ENCODE assay signal across 19 cellular contexts in the genomic region with DNA sequence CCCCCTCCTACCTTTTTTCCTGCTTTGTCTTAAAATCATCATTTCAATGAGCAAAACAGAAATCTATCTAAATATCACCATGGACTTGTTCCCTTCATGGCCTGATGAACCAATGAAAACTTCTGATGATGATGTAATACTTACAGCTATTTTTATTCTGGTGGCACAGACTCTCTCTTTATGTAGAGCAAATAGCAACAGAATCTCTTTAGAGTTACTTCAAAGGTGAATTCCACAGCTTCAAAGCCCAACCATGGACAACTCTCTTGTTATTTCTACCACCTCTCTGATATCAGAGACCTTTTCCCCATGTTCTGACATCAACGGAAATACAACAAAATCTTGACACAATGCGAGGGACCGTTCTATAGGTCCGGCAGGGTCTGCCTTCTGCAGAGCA.
DNase-seq lines count a peak whose midpoint lies in the region; ATAC-seq and TF ChIP-seq lines count a peak whose summit lies in the region.
"Had no signal": no experiment of that assay in that cellular context is flagged by ENCODE, and none has a peak within 500 bp of the region (broad histone marks: within the 10 kb centered on the region; RNA-seq: fewer than 3 reads in every experiment).

No MANE protein-coding gene starts in this region.

- H3K27ac Mint-ChIP-seq in CD4-positive, CD25-positive, alpha-beta regulatory T cell = peak overlapping the region in 2 of 3 donors; percentile 59 to 71
- peak overlapping the region in 3 of 5 experiments; percentile 72 to 80 (median 76) for H3K27ac Mint-ChIP-seq in brain
- H3K27ac Mint-ChIP-seq in HFFc6 = no peak overlapping the region
- H3K27ac Mint-ChIP-seq: activated naive CD4-positive, alpha-beta T cell treated with anti-CD3 and anti-CD28 coated beads, Interleukin-2, amount 10 ng/mL, durations not matched to agents 7 days and 5 days; effector memory CD8-positive, alpha-beta T cell; stimulated activated memory B cell treated with anti-CD40 and anti-IgM and Interleukin-4, amounts not matched to agents 10 μg/mL and 1 μg/mL and 100 μg/mL, for 72 hours had no signal

- intact Hi-C loops in psoas muscle (cut with DNase I) = loop anchor here in 1 of 2 donors (5.0 kb wide), 1 partner anchor 39 kb away; no protein-coding TSS in a partner anchor

- DNase-seq in CD4-positive, CD25-positive, alpha-beta regulatory T cell = no peak
- DNase-seq in kidney tubule cell (ENCODE audit: low spot score) (peak; percentile 73), psoas muscle (no peak), HFFc6 (no peak), putamen (ENCODE audit: low spot score) (no peak), occipital lobe (lab: John Stamatoyannopoulos, UW) (no peak), nucleus accumbens (lab: John Stamatoyannopoulos, UW) (no peak)
- DNase-seq: activated CD4-positive, alpha-beta T cell treated with anti-CD3 and anti-CD28 coated beads for 48 hours; activated naive CD4-positive, alpha-beta T cell treated with anti-CD3 and anti-CD28 coated beads, Interleukin-2, amount 10 ng/mL, durations not matched to agents 7 days and 5 days; effector memory CD8-positive, alpha-beta T cell; left cardiac atrium; NCI-H1417; NCI-H82; ovary; PC-9; stimulated activated CD4-positive, alpha-beta T cell treated with anti-CD3 and anti-CD28 coated beads, Interleukin-12 subunit alpha, Interleukin-12 subunit beta, amount 100 ng/mL, for 4 hours had no signal

- H3K36me3 ChIP-seq in CD4-positive, CD25-positive, alpha-beta regulatory T cell (ENCODE audit: control insufficient read depth, insufficient read depth, low read length) = no peaks in the 10 kb centered on the region
- no peaks in the 10 kb centered on the region for H3K36me3 ChIP-seq in psoas muscle (ENCODE audit: insufficient read depth in 1 of 2, low read depth in 1 of 2)
- H3K36me3 ChIP-seq: ovary had no signal

- H3K4me3 Mint-ChIP-seq in CD4-positive, CD25-positive, alpha-beta regulatory T cell = no peak overlapping the region
- H3K4me3 Mint-ChIP-seq in brain (no peak overlapping the region), HFFc6 (no peak overlapping the region)
- H3K4me3 Mint-ChIP-seq: activated naive CD4-positive, alpha-beta T cell treated with anti-CD3 and anti-CD28 coated beads, Interleukin-2, amount 10 ng/mL, durations not matched to agents 7 days and 5 days; effector memory CD8-positive, alpha-beta T cell; stimulated activated memory B cell treated with anti-CD40 and anti-IgM and Interleukin-4, amounts not matched to agents 10 μg/mL and 1 μg/mL and 100 μg/mL, for 72 hours had no signal

- no peak for TF ChIP-seq CTCF in brain (conservative IDR thresholded peaks at IDR 0.05)
- TF ChIP-seq CTCF in psoas muscle (IDR thresholded peaks at IDR 0.05) = no peak
- TF ChIP-seq CTCF in HFFc6 (IDR thresholded peaks at IDR 0.05) = no peak

- no peaks in the 10 kb centered on the region for H3K27me3 Mint-ChIP-seq in CD4-positive, CD25-positive, alpha-beta regulatory T cell
- H3K27me3 Mint-ChIP-seq in brain (no peaks in the 10 kb centered on the region), HFFc6 (ENCODE audit: insufficient read depth) (peaks cover 8% of the 10 kb centered on the region)
- H3K27me3 Mint-ChIP-seq: activated naive CD4-positive, alpha-beta T cell treated with anti-CD3 and anti-CD28 coated beads, Interleukin-2, amount 10 ng/mL, durations not matched to agents 7 days and 5 days; effector memory CD8-positive, alpha-beta T cell; stimulated activated memory B cell treated with anti-CD40 and anti-IgM and Interleukin-4, amounts not matched to agents 10 μg/mL and 1 μg/mL and 100 μg/mL, for 72 hours had no signal

- H3K9me3 ChIP-seq in CD4-positive, CD25-positive, alpha-beta regulatory T cell (ENCODE audit: control insufficient read depth in 2 of 2, low read length in 2 of 2) = no peaks in the 10 kb centered on the region
- no peaks in the 10 kb centered on the region for H3K9me3 ChIP-seq in psoas muscle
- H3K9me3 ChIP-seq: ovary had no signal

- H3K27ac ChIP-seq in CD4-positive, CD25-positive, alpha-beta regulatory T cell (ENCODE audit: insufficient read depth, low read length, poor library complexity, severe bottlenecking) = no peak overlapping the region
- peak overlapping the region; percentile 84 for H3K27ac ChIP-seq in psoas muscle
- H3K27ac ChIP-seq: ovary, PC-9 had no signal

- no peaks in the 10 kb centered on the region for H3K27me3 ChIP-seq in CD4-positive, CD25-positive, alpha-beta regulatory T cell (ENCODE audit: control insufficient read depth, insufficient read depth, low read length)
- H3K27me3 ChIP-seq in psoas muscle (ENCODE audit: insufficient read depth in 3 of 3, low read length in 2 of 3) = no peaks in the 10 kb centered on the region
- H3K27me3 ChIP-seq: ovary had no signal

- no peaks in the 10 kb centered on the region for H3K9me3 Mint-ChIP-seq in CD4-positive, CD25-positive, alpha-beta regulatory T cell
- peaks cover 0 to 5% (median 0%) of the 10 kb centered on the region in 5 experiments for H3K9me3 Mint-ChIP-seq in brain
- no peaks in the 10 kb centered on the region for H3K9me3 Mint-ChIP-seq in HFFc6
- H3K9me3 Mint-ChIP-seq: activated naive CD4-positive, alpha-beta T cell treated with anti-CD3 and anti-CD28 coated beads, Interleukin-2, amount 10 ng/mL, durations not matched to agents 7 days and 5 days; effector memory CD8-positive, alpha-beta T cell; stimulated activated memory B cell treated with anti-CD40 and anti-IgM and Interleukin-4, amounts not matched to agents 10 μg/mL and 1 μg/mL and 100 μg/mL, for 72 hours had no signal

- H3K36me3 Mint-ChIP-seq in CD4-positive, CD25-positive, alpha-beta regulatory T cell = peaks cover 20% of the 10 kb centered on the region
- H3K36me3 Mint-ChIP-seq in brain (peaks cover 4% of the 10 kb centered on the region), HFFc6 (ENCODE audit: low read depth) (no peaks in the 10 kb centered on the region)

- no peak for ATAC-seq in CD4-positive, CD25-positive, alpha-beta regulatory T cell (ENCODE audit: low read depth in 2 of 2)
- ATAC-seq in psoas muscle = peak in 3 of 4 donors; percentile 37 to 46 (median 42)
- ATAC-seq: effector memory CD8-positive, alpha-beta T cell; SK-N-SH treated with all-trans-retinoic acid at 6 μM for 48 hours; stimulated activated memory B cell treated with anti-CD40 and anti-IgM and Interleukin-4, amounts not matched to agents 10 μg/mL and 1 μg/mL and 100 μg/mL, for 72 hours had no signal

- 64 to 81% (median 74%) methylated on average over 4 of the region's 4 CpGs for WGBS in psoas muscle, 3 donors

- no peak overlapping the region for H3K4me3 ChIP-seq in CD4-positive, CD25-positive, alpha-beta regulatory T cell (ENCODE audit: low read depth, low read length)
- no peak overlapping the region for H3K4me3 ChIP-seq in psoas muscle
- H3K4me3 ChIP-seq: ovary, PC-9 had no signal

- peaks cover 31 to 77% (median 46%) of the 10 kb centered on the region in 4 donors for H3K4me1 Mint-ChIP-seq in CD4-positive, CD25-positive, alpha-beta regulatory T cell
- H3K4me1 Mint-ChIP-seq in brain (peaks cover 47% of the 10 kb centered on the region), HFFc6 (ENCODE audit: low read depth) (peaks cover 32% of the 10 kb centered on the region)

- H3K4me1 ChIP-seq in CD4-positive, CD25-positive, alpha-beta regulatory T cell (ENCODE audit: control insufficient read depth, insufficient read depth, low read length, poor library complexity, severe bottlenecking) = no peaks in the 10 kb centered on the region
- H3K4me1 ChIP-seq in psoas muscle = peaks cover 56% of the 10 kb centered on the region

Comparison
In these comparisons a context has a peak if more than half of its experiments do, and no peak if none do; other contexts are left out.
1. ATAC-seq: peak in psoas muscle (3 of 4); none in CD4-positive, CD25-positive, alpha-beta regulatory T cell (0 of 2).